ENCODE assay signal across 8 cellular contexts in genomic region chr15:64842986-64843561, GRCh38. TPM values are rescaled to one million over a fixed set of nuclear protein-coding genes. Genes with fewer than 3 reads are reported as not detected.
DNase-seq lines count a peak whose midpoint lies in the region; ATAC-seq and TF ChIP-seq lines count a peak whose summit lies in the region.

No MANE protein-coding gene starts in this region.

- DNase-seq in GM13977 (ENCODE audit: low spot score) (peak; percentile 32), RKO (ENCODE audit: low spot score) (peak; percentile 76), dermis blood vessel endothelial cell (peak; percentile 83), mucosa of descending colon (peak; percentile 33 to 76 (median 51)), NCI-H510A treated with DMSO at 0.1 percent for 48 hours (lab: John Stamatoyannopoulos, UW) (no peak)

- no peak overlapping the region for H3K4me3 ChIP-seq in mucosa of descending colon

- no peaks in the 10 kb centered on the region for H3K36me3 ChIP-seq in mucosa of descending colon (ENCODE audit: low read depth)

- ATAC-seq in mucosa of descending colon: no peak
- ATAC-seq in GM18519 (IDR thresholded peaks at IDR 0.05; ENCODE audit: low FRiP score, unreplicated experiment): no peak
- no peak for ATAC-seq in HG02642 (IDR thresholded peaks at IDR 0.05; ENCODE audit: poor library complexity, unreplicated experiment)
- ATAC-seq in HG03025 (IDR thresholded peaks at IDR 0.05; ENCODE audit: low FRiP score, unreplicated experiment): no peak

- intact Hi-C loops in mucosa of descending colon (cut with DNase I, micrococcal nuclease): no loop called here

- H3K9me3 ChIP-seq in mucosa of descending colon: no peaks in the 10 kb centered on the region

- in situ Hi-C loops in GM13977 (cut with MboI; ENCODE audit: low pct_unique_long_range_greater_than_20kb, low sequenced_read_pairs, unreplicated experiment): loop anchor here (10.0 kb wide), 1 partner anchor 52 kb away; no protein-coding TSS in a partner anchor

- peaks cover 6% of the 10 kb centered on the region for H3K4me1 ChIP-seq in mucosa of descending colon (ENCODE audit: low read depth)

- TF ChIP-seq CTCF in GM13977 (IDR thresholded peaks at IDR 0.05; ENCODE audit: extremely low read depth, insufficient read depth, missing control alignments) (no peak), mucosa of descending colon (IDR thresholded peaks at IDR 0.05) (no peak)

RNA-seq across cellular contexts. Expression of gene PLEKHO2, which starts 1.4 kb away (rescaled TPM):
- total RNA-seq in dermis blood vessel endothelial cell (61.3 and 65.9 TPM in 2 replicates), mucosa of descending colon (10 to 100 TPM in 2 of 3 donors, 1 to 10 TPM in 1; 5.8 to 38.9 (median 15.9) TPM)

RNA-seq across cellular contexts. Expression of gene PIF1, which starts 17.6 kb away (rescaled TPM):
- total RNA-seq in dermis blood vessel endothelial cell: 5.4 and 16.5 TPM in 2 replicates
- 10 to 100 TPM in 1 of 3 donors, 1 to 10 TPM in 2; 2.6 to 10.4 (median 5.0) TPM for total RNA-seq in mucosa of descending colon
